Comparison of ENCODE assay signal across 31 cellular contexts in genomic region chr11:116813170-116813569, GRCh38. TPM values are rescaled to one million over a fixed set of nuclear protein-coding genes. Genes with fewer than 3 reads are reported as not detected.
"Had no signal": no experiment of that assay in that cellular context is flagged by ENCODE, and none has a peak within 500 bp of the region (broad histone marks: within the 10 kb centered on the region; RNA-seq: fewer than 3 reads in every experiment).

No MANE protein-coding gene starts in this region.

- H3K36me3 Mint-ChIP-seq: activated naive CD8-positive, alpha-beta T cell treated with anti-CD3 and anti-CD28 coated beads for 36 hours had no signal

- H3K27ac ChIP-seq: KMS-11, SJCRH30, WERI-Rb-1 had no signal

- H3K4me3 Mint-ChIP-seq: activated CD4-positive, alpha-beta T cell treated with anti-CD3 and anti-CD28 coated beads for 36 hours; activated CD8-positive, alpha-beta T cell treated with anti-CD3 and anti-CD28 coated beads, Interleukin-2, amount 10 ng/mL, durations not matched to agents 7 days and 5 days; activated naive CD8-positive, alpha-beta T cell treated with anti-CD3 and anti-CD28 coated beads for 36 hours had no signal

- H3K4me1 Mint-ChIP-seq: activated CD4-positive, alpha-beta T cell treated with anti-CD3 and anti-CD28 coated beads for 36 hours; activated naive CD8-positive, alpha-beta T cell treated with anti-CD3 and anti-CD28 coated beads for 36 hours had no signal

- ATAC-seq: activated CD4-positive, alpha-beta T cell treated with anti-CD3 and anti-CD28 coated beads for 36 hours; activated CD8-positive, alpha-beta T cell treated with anti-CD3 and anti-CD28 coated beads, Interleukin-2, amount 10 ng/mL, durations not matched to agents 7 days and 5 days had no signal

- H3K4me1 ChIP-seq: SJCRH30 had no signal

- H3K27me3 ChIP-seq: SJCRH30 had no signal

- H3K27ac Mint-ChIP-seq: activated CD4-positive, alpha-beta T cell treated with anti-CD3 and anti-CD28 coated beads for 36 hours; activated CD8-positive, alpha-beta T cell treated with anti-CD3 and anti-CD28 coated beads, Interleukin-2, amount 10 ng/mL, durations not matched to agents 7 days and 5 days; activated naive CD8-positive, alpha-beta T cell treated with anti-CD3 and anti-CD28 coated beads for 36 hours had no signal

- H3K36me3 ChIP-seq: SJCRH30, WERI-Rb-1 had no signal

- H3K4me3 ChIP-seq: SJCRH30 had no signal

- H3K9me3 Mint-ChIP-seq: activated naive CD8-positive, alpha-beta T cell treated with anti-CD3 and anti-CD28 coated beads for 36 hours had no signal

- DNase-seq: activated CD4-positive, alpha-beta T cell treated with anti-CD3 and anti-CD28 coated beads for 36 hours; activated CD4-positive, alpha-beta T cell treated with anti-CD3 and anti-CD28 coated beads, Interleukin-2, amount 50 U/mL, for 4 hours; activated CD8-positive, alpha-beta memory T cell treated with anti-CD3 and anti-CD28 coated beads, Interleukin-2, amount 50 U/mL, for 48 hours; activated CD8-positive, alpha-beta T cell treated with anti-CD3 and anti-CD28 coated beads, Interleukin-2, amount 10 ng/mL, durations not matched to agents 7 days and 5 days; activated effector memory CD4-positive, alpha-beta T cell treated with anti-CD3 and anti-CD28 coated beads, Interleukin-2, amount 50 U/mL, for 16 hours; activated naive CD4-positive, alpha-beta T cell treated with Interleukin-2 at 50 U/mL for 16 hours; activated naive CD8-positive, alpha-beta T cell treated with anti-CD3 and anti-CD28 coated beads for 36 hours; activated T-cell treated with anti-CD3 and anti-CD28 coated beads, Interleukin-2, amount 50 U/mL, for 1 hour; anterior cingulate cortex; caudate nucleus; MV-4-11; NCI-H1092 treated with DMSO at 0.1 percent for 48 hours; NCI-H1417 treated with DMSO at 0.1 percent for 48 hours; NCI-H1694; NCI-H2029; NCI-H2107; NCI-H2171 treated with DMSO at 0.1 percent for 48 hours; NCI-H226; NCI-H526; NCI-H82; RPMI8226; SJCRH30; SK-N-SH; T-helper 1 cell; WERI-Rb-1 had no signal

- H3K9me3 ChIP-seq: SJCRH30, SK-N-SH had no signal

- H3K9ac ChIP-seq: KMS-11, SK-N-SH had no signal

RNA-seq across cellular contexts. Expression of gene APOA4, which starts 9.9 kb away (rescaled TPM):
- total RNA-seq: activated CD4-positive, alpha-beta T cell treated with anti-CD3 and anti-CD28 coated beads for 36 hours; activated CD8-positive, alpha-beta T cell treated with anti-CD3 and anti-CD28 coated beads, Interleukin-2, amount 10 ng/mL, durations not matched to agents 7 days and 5 days; activated naive CD8-positive, alpha-beta T cell treated with anti-CD3 and anti-CD28 coated beads for 36 hours; MCF 10A; NCI-H460; OCI-LY7; Right ventricle myocardium inferior; SJCRH30; T-helper 2 cell treated with Interferon-gamma antibody and Interleukin-4, amounts not matched to agents 100 ng/mL and 5 ng/mL, for 36 hours had no signal

RNA-seq across cellular contexts. Expression of gene APOC3, which starts 16.5 kb away (rescaled TPM):
- total RNA-seq: activated CD4-positive, alpha-beta T cell treated with anti-CD3 and anti-CD28 coated beads for 36 hours; activated CD8-positive, alpha-beta T cell treated with anti-CD3 and anti-CD28 coated beads, Interleukin-2, amount 10 ng/mL, durations not matched to agents 7 days and 5 days; activated naive CD8-positive, alpha-beta T cell treated with anti-CD3 and anti-CD28 coated beads for 36 hours; MCF 10A; NCI-H460; OCI-LY7; Right ventricle myocardium inferior; SJCRH30; T-helper 2 cell treated with Interferon-gamma antibody and Interleukin-4, amounts not matched to agents 100 ng/mL and 5 ng/mL, for 36 hours had no signal

RNA-seq across cellular contexts. Expression of gene APOA5, which starts 21.5 kb away (rescaled TPM):
- total RNA-seq: activated CD4-positive, alpha-beta T cell treated with anti-CD3 and anti-CD28 coated beads for 36 hours; activated CD8-positive, alpha-beta T cell treated with anti-CD3 and anti-CD28 coated beads, Interleukin-2, amount 10 ng/mL, durations not matched to agents 7 days and 5 days; activated naive CD8-positive, alpha-beta T cell treated with anti-CD3 and anti-CD28 coated beads for 36 hours; MCF 10A; NCI-H460; OCI-LY7; Right ventricle myocardium inferior; SJCRH30; T-helper 2 cell treated with Interferon-gamma antibody and Interleukin-4, amounts not matched to agents 100 ng/mL and 5 ng/mL, for 36 hours had no signal

RNA-seq across cellular contexts. Expression of gene APOA1, which starts 24.3 kb away (rescaled TPM):
- total RNA-seq: activated CD4-positive, alpha-beta T cell treated with anti-CD3 and anti-CD28 coated beads for 36 hours; activated CD8-positive, alpha-beta T cell treated with anti-CD3 and anti-CD28 coated beads, Interleukin-2, amount 10 ng/mL, durations not matched to agents 7 days and 5 days; MCF 10A; NCI-H460; SJCRH30 had no signal
